In the genomic region with DNA sequence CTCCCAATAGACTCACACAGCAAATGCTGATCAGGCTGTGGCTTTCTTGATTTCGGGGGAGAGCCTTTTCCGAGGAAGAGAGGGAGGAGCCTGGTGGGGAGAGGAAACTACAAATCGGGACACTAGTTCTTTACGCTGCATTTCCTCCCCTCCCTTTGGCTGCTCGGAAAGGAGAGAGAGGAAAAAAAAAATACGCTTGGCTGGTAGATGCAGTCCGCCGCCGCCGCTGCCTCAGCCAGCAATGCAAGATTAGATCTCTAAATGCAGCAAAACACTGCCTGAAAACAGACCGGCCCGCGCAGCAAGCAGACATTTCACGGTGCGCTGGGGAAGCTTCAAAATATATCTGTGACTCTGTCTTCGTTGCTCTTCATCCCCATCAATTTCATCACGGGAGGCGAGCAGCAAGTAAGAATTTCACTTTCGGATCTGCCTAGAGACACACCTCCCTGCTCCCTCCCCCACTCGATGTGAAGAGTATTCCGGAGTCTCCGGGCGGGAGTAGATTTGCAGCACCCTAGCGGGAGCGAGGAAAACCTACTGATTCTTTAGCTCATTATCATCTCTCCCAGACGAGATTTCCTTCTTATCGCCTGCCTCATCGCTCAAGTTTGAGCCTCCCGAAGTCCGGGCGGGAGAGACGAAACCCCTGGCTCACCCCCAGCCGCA, we compare ENCODE assay signal across 8 cellular contexts. TPM values are rescaled to one million over a fixed set of nuclear protein-coding genes. Genes with fewer than 3 reads are reported as not detected.
A peak's percentile ranks its signal among the peaks of the same experiment; 100 is the strongest.
DNase-seq lines count a peak whose midpoint lies in the region; ATAC-seq and TF ChIP-seq lines count a peak whose summit lies in the region.

A gene with protein sequence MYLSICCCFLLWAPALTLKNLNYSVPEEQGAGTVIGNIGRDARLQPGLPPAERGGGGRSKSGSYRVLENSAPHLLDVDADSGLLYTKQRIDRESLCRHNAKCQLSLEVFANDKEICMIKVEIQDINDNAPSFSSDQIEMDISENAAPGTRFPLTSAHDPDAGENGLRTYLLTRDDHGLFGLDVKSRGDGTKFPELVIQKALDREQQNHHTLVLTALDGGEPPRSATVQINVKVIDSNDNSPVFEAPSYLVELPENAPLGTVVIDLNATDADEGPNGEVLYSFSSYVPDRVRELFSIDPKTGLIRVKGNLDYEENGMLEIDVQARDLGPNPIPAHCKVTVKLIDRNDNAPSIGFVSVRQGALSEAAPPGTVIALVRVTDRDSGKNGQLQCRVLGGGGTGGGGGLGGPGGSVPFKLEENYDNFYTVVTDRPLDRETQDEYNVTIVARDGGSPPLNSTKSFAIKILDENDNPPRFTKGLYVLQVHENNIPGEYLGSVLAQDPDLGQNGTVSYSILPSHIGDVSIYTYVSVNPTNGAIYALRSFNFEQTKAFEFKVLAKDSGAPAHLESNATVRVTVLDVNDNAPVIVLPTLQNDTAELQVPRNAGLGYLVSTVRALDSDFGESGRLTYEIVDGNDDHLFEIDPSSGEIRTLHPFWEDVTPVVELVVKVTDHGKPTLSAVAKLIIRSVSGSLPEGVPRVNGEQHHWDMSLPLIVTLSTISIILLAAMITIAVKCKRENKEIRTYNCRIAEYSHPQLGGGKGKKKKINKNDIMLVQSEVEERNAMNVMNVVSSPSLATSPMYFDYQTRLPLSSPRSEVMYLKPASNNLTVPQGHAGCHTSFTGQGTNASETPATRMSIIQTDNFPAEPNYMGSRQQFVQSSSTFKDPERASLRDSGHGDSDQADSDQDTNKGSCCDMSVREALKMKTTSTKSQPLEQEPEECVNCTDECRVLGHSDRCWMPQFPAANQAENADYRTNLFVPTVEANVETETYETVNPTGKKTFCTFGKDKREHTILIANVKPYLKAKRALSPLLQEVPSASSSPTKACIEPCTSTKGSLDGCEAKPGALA (N-terminal part only) (plus strand): TSS at position 138 of the 669 bp plus-strand sequence. CDS start 803 bp downstream, outside the sequence.

- H3K4me1 ChIP-seq in BE2C (peaks cover 6% of the 10 kb centered on the region), ovary (ENCODE audit: insufficient read depth) (peaks cover 11% of the 10 kb centered on the region)

- 0 out of 2 replicates have a peak, but pooled peaks have one; percentile 1 for TF ChIP-seq CTCF in BE2C (IDR thresholded peaks at IDR 0.05; ENCODE audit: low read depth, low read length)
- no peak for TF ChIP-seq CTCF in LNCaP clone FGC (IDR thresholded peaks at IDR 0.05; ENCODE audit: control insufficient read depth, extremely low read depth, insufficient read depth)
- no peak for TF ChIP-seq CTCF in ovary (IDR thresholded peaks at IDR 0.05)

- H3K36me3 ChIP-seq in BE2C: peaks cover 13% of the 10 kb centered on the region; the same call in 1 of the 2 replicates
- H3K36me3 ChIP-seq in ovary: no peaks in the 10 kb centered on the region

- no peak for TF ChIP-seq EP300 in ovary (IDR thresholded peaks at IDR 0.05)

- DNase-seq in BE2C (peak; percentile 75), LNCaP clone FGC (ENCODE audit: low read depth) (no peak), amygdala (lab: John Stamatoyannopoulos, UW) (peak in 54 of 56 donors; percentile 27 to 90 (median 67)), left cardiac atrium (peak; percentile 52), ovary (peak in 1 of 5 donors; percentile 7), NCI-H1694 (lab: John Stamatoyannopoulos, UW) (no peak), foreskin melanocyte (no peak)

- H3K27me3 ChIP-seq in BE2C (no peaks in the 10 kb centered on the region), ovary (no peaks in the 10 kb centered on the region)

- no peak for TF ChIP-seq POLR2A in ovary (IDR thresholded peaks at IDR 0.05)

- intact Hi-C loops in left cardiac atrium (cut with DNase I): no loop called here
- intact Hi-C loops in ovary (cut with DNase I): no loop called here

- H3K9me3 ChIP-seq in BE2C (peaks cover 5% of the 10 kb centered on the region; the same call in 1 of the 2 replicates), ovary (peaks cover 0 to 6% of the 10 kb centered on the region in 2 donors)

- peak; percentile 21 to 47 for ATAC-seq in left cardiac atrium
- no peak for ATAC-seq in GM19035 (IDR thresholded peaks at IDR 0.05; ENCODE audit: unreplicated experiment)

- H3K4me3 ChIP-seq in BE2C (ENCODE audit: low read depth, low read length) (peak within 1 kb of the TSS; percentile 86), LNCaP clone FGC (ENCODE audit: low read depth, low read length) (peak within 1 kb of the TSS; percentile 40), ovary (peak within 1 kb of the TSS; percentile 25)

- WGBS in ovary, 3 donors: 0 to 1% (median 0%) methylated on average over 33 of the region's 33 CpGs

- no peak within 1 kb of the TSS for H3K27ac ChIP-seq in ovary

RNA-seq across cellular contexts. Expression of the gene that starts here (rescaled TPM):
- 7.1 TPM for polyA plus RNA-seq in BE2C (2012; ENCODE audit: insufficient read depth, insufficient read length, low read depth)
- total RNA-seq in left cardiac atrium (1 to 10 TPM; 2.7 to 3.1 TPM), ovary (10 to 100 TPM in 1 of 7 donors, 1 to 10 TPM in 6; 1.2 to 21.3 (median 3.9) TPM)
- polyA plus RNA-seq in ovary: 1 to 10 TPM; 2.0 to 2.4 TPM

Comparison
In these comparisons a context has a peak if more than half of its experiments do, and no peak if none do; other contexts are left out.
1. DNase-seq: peak in BE2C (single experiment), amygdala (54 of 56) and left cardiac atrium (single experiment); none in LNCaP clone FGC (single experiment), NCI-H1694 (single experiment) and foreskin melanocyte (single experiment).
2. H3K4me3 ChIP-seq: peak in every context shown above with its lines; median percentile 86 in BE2C; 40 in LNCaP clone FGC; 25 in ovary.